In genomic region chr1:203493901-203494300, GRCh38 we compare ENCODE assay signal across 3 cellular contexts.
TF ChIP-seq lines count a peak whose summit lies in the region.

A gene with protein sequence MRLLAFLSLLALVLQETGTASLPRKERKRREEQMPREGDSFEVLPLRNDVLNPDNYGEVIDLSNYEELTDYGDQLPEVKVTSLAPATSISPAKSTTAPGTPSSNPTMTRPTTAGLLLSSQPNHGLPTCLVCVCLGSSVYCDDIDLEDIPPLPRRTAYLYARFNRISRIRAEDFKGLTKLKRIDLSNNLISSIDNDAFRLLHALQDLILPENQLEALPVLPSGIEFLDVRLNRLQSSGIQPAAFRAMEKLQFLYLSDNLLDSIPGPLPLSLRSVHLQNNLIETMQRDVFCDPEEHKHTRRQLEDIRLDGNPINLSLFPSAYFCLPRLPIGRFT (plus strand): TSS chr1:203494153. CDS start chr1:203496006, 1,853 bp downstream.

TF ChIP-seq in GM23338, 12 proteins besides CTCF, POLR2A, EP300 and RAD21 (continues in another document):
- TF ChIP-seq ETS1 (IDR thresholded peaks at IDR 0.05) (no peak), REST (IDR thresholded peaks at IDR 0.05; ENCODE audit: unreplicated experiment) (no peak), EZH2phosphoT487 (IDR thresholded peaks at IDR 0.05; ENCODE audit: unreplicated experiment) (no peak)

TF ChIP-seq in WTC11, 78 proteins besides CTCF, POLR2A, EP300 and RAD21:
- no peak for TF ChIP-seq NFE2L1 (CRISPR knock-in tag; IDR thresholded peaks at IDR 0.05)

TF ChIP-seq in H1, 55 proteins besides CTCF, POLR2A, EP300 and RAD21:
- TF ChIP-seq JUND (IDR thresholded peaks at IDR 0.05; ENCODE audit: low read length) (no peak), SIN3A (conservative IDR thresholded peaks at IDR 0.05 in 1 of 2, IDR thresholded peaks at IDR 0.05 in 1 of 2; ENCODE audit: low read depth in 1 of 2, low read length in 2 of 2) (no peak), KDM5A (IDR thresholded peaks at IDR 0.05; ENCODE audit: low read length) (no peak), PHF8 (conservative IDR thresholded peaks at IDR 0.05; ENCODE audit: low read depth, low read length) (no peak), ASH2L (IDR thresholded peaks at IDR 0.05; ENCODE audit: low read length) (no peak), CREB1 (IDR thresholded peaks at IDR 0.05) (no peak), POLR2AphosphoS5 (IDR thresholded peaks at IDR 0.05; ENCODE audit: low read depth, low read length) (no peak), MAFK (IDR thresholded peaks at IDR 0.05; ENCODE audit: low read depth, low read length) (no peak), SIX5 (IDR thresholded peaks at IDR 0.05; ENCODE audit: low read depth, low read length) (no peak), KDM1A (IDR thresholded peaks at IDR 0.05; ENCODE audit: borderline replicate concordance, low read length) (no peak), TBP (IDR thresholded peaks at IDR 0.05; ENCODE audit: low read depth, low read length) (no peak), SRF (IDR thresholded peaks at IDR 0.05; ENCODE audit: low read depth, low read length) (no peak), TCF12 (IDR thresholded peaks at IDR 0.05; ENCODE audit: low read depth, low read length) (no peak)
TF ChIP-seq in H1: peak in this region for 0.
